Comparison of ENCODE assay signal across 16 cellular contexts in the genomic region with DNA sequence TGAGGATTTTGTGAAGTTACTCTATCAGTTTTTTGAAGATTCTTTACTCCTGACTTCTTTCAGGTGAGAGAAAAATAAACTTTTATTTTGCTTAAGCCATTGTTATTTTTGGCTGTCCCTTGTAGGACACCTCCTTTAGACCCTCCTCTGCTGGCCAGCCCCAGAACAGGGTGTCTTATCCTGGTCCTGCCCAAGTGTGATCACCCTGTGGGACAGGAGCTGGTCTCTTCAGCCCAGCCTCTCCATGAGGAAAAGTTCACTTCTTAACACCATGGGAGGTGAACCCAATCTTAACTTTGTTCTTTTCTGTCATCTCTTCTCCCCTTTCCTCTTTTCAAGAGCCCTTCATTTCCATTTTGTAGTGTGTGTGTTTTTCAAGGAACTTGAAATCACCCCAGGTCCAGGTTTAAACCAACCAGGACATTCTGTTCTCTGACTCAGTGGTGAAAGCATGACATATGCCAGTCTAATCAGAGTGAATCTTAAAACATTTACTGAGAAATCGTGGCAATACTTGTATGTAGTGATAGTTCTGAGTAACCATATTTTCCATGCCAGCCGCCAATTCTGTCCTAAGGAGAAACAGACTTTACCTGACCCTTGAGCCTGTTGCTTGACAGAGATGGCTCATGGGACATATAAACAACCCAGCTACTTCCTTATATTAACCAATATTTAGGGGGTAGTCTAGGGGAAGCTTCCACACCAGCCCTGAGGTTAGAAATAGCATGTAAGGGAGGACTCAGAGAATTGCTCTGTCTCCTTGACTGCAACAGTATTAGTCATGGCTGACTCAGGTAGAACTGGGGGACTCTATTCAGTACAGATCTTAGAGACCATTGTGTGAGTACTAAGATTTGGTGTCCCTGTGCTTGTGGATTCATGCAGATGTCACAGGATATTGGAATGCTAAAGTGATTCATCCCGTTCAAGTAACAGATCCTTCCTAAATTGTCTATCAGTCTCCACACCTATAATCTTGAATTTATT. TPM values are rescaled to one million over a fixed set of nuclear protein-coding genes. Genes with fewer than 3 reads are reported as not detected.
A peak's percentile ranks its signal among the peaks of the same experiment; 100 is the strongest.
DNase-seq lines count a peak whose midpoint lies in the region.
"Had no signal": no experiment of that assay in that cellular context is flagged by ENCODE, and none has a peak within 500 bp of the region (broad histone marks: within the 10 kb centered on the region; RNA-seq: fewer than 3 reads in every experiment).

No MANE protein-coding gene starts in this region.

- H4K5ac ChIP-seq in mesendoderm (ENCODE audit: low read length): no peak overlapping the region

- DNase-seq in EL (peak; percentile 25), NCI-H460 (ENCODE audit: extremely low read depth, low read depth) (peak; percentile 31), epithelial cell of prostate (ENCODE audit: low read depth, low spot score) (peak; percentile 90), mesendoderm (peak; percentile 10), NCI-H2029 treated with DMSO at 0.1 percent for 48 hours (lab: John Stamatoyannopoulos, UW) (no peak), retina (no peak), SKM-1 (lab: John Stamatoyannopoulos, UW; ENCODE audit: unreplicated experiment) (no peak)
- no peak for DNase-seq in activated CD4-positive, alpha-beta T cell treated with anti-CD3 and anti-CD28 coated beads, Interleukin-2, amount 50 U/mL, for 4 hours
- DNase-seq: dorsolateral prefrontal cortex; hypothalamus; MV-4-11; NCI-H345; psoas muscle; stimulated activated CD4-positive, alpha-beta T cell treated with anti-CD3 and anti-CD28 coated beads, Interleukin-4, amount 100 ng/mL, for 4 hours; stimulated activated naive CD8-positive, alpha-beta T cell treated with anti-CD3 and anti-CD28 coated beads, Interleukin-15, Interleukin-2, amounts not matched to agents 100 U/mL and 50 U/mL, for 24 hours had no signal

- H4K8ac ChIP-seq in mesendoderm (ENCODE audit: low read depth, low read length): no peak overlapping the region

- H3K27ac ChIP-seq in epithelial cell of prostate: peak overlapping the region; percentile 99
- H3K27ac ChIP-seq in mesendoderm (ENCODE audit: low read depth, low read length): no peak overlapping the region
- H3K27ac ChIP-seq: C4-2B, dorsolateral prefrontal cortex, psoas muscle had no signal

- no peak overlapping the region for H3K18ac ChIP-seq in mesendoderm (ENCODE audit: low read length)

- no peak overlapping the region for H3K9ac ChIP-seq in mesendoderm (ENCODE audit: low read length)

- H3K36me3 ChIP-seq in mesendoderm (ENCODE audit: control insufficient read depth, insufficient read depth, low read length): no peaks in the 10 kb centered on the region

- WGBS in mesendoderm (ENCODE audit: extremely low coverage, insufficient coverage, low lambda C conversion rate): no CpG with 5 or more reads among the region's 3 CpGs

- H3K4me3 ChIP-seq in mesendoderm (ENCODE audit: low read length): no peak overlapping the region
- H3K4me3 ChIP-seq: dorsolateral prefrontal cortex, psoas muscle had no signal

- no peak overlapping the region for H2BK15ac ChIP-seq in mesendoderm (replicated peaks; ENCODE audit: low read depth)

- no peaks in the 10 kb centered on the region for H3K79me1 ChIP-seq in mesendoderm (ENCODE audit: low read length)

- no peak overlapping the region for H3K23ac ChIP-seq in mesendoderm (ENCODE audit: low read length)

- H3K27me3 ChIP-seq in mesendoderm (ENCODE audit: insufficient read depth, low read length, poor library complexity): no peaks in the 10 kb centered on the region
- H3K27me3 ChIP-seq: dorsolateral prefrontal cortex had no signal

- no peak overlapping the region for H3K4ac ChIP-seq in mesendoderm (ENCODE audit: low read depth, low read length)

- no peak overlapping the region for H2BK5ac ChIP-seq in mesendoderm (ENCODE audit: low read length)

- no peak overlapping the region for H2AK5ac ChIP-seq in mesendoderm (ENCODE audit: low read length)

- H3K56ac ChIP-seq in mesendoderm (ENCODE audit: low read length): no peak overlapping the region

- H3K79me2 ChIP-seq in mesendoderm (ENCODE audit: control insufficient read depth, insufficient read depth, low read length): no peaks in the 10 kb centered on the region

- H3K4me1 ChIP-seq in mesendoderm (ENCODE audit: control insufficient read depth, low read depth, low read length): no peaks in the 10 kb centered on the region
- H3K4me1 ChIP-seq: psoas muscle had no signal

- H2BK120ac ChIP-seq in mesendoderm (ENCODE audit: low read depth, low read length): no peak overlapping the region

- H3K4me2 ChIP-seq in mesendoderm (ENCODE audit: low read length): no peak overlapping the region

RNA-seq across cellular contexts. Expression of gene FLRT3, which starts 48.8 kb away (rescaled TPM):
- 0.69 and 2.5 TPM in 2 replicates for total RNA-seq in NCI-H460 (2014; rRNA removed; shearing (Covaris generic))
- 0.70 and 1.1 TPM in 2 replicates for polyA plus RNA-seq in NCI-H460 (2014; cell fraction: nucleus; rRNA removed)
- 8.9 TPM for polyA plus RNA-seq in mesendoderm (2013, experiment 1 of 2)
- 8.2 TPM for polyA plus RNA-seq in mesendoderm (2013, experiment 2 of 2)

Comparison
In these comparisons a context has a peak if more than half of its experiments do, and no peak if none do; other contexts are left out.
1. DNase-seq: peak in EL (single experiment), NCI-H460 (single experiment), epithelial cell of prostate (single experiment) and mesendoderm (single experiment); none in NCI-H2029 treated with DMSO at 0.1 percent for 48 hours (single experiment), activated CD4-positive, alpha-beta T cell treated with anti-CD3 and anti-CD28 coated beads, Interleukin-2, amount 50 U/mL, for 4 hours (0 of 2), retina (single experiment) and SKM-1 (single experiment).